ENCODE assay signal across 9 cellular contexts in genomic region chr2:140910683-140911082, GRCh38.
"Had no signal": no experiment of that assay in that cellular context is flagged by ENCODE, and none has a peak within 500 bp of the region (broad histone marks: within the 10 kb centered on the region; RNA-seq: fewer than 3 reads in every experiment).

No MANE protein-coding gene starts in this region.

- H3K9ac ChIP-seq: KMS-11 had no signal

- H3K4me2 ChIP-seq: KMS-11 had no signal

- H3K4me3 ChIP-seq: K562 had no signal

- H3K27ac Mint-ChIP-seq: IgD-negative memory B cell had no signal

- DNase-seq: IMR-90, KBM-7, KG1 had no signal

- H3K36me3 Mint-ChIP-seq: IgD-negative memory B cell had no signal

- H3K27me3 Mint-ChIP-seq: IgD-negative memory B cell had no signal

- H3K27ac ChIP-seq: HL-60, KMS-11 had no signal

- H3K4me3 Mint-ChIP-seq: IgD-negative memory B cell had no signal

- H3K4me1 Mint-ChIP-seq: IgD-negative memory B cell had no signal

- ATAC-seq: HepG2, K562 had no signal

- FAIRE-seq: HepG2, HTR-8/SVneo, K562 had no signal
